Comparison of ENCODE assay signal across 8 cellular contexts in the genomic region with DNA sequence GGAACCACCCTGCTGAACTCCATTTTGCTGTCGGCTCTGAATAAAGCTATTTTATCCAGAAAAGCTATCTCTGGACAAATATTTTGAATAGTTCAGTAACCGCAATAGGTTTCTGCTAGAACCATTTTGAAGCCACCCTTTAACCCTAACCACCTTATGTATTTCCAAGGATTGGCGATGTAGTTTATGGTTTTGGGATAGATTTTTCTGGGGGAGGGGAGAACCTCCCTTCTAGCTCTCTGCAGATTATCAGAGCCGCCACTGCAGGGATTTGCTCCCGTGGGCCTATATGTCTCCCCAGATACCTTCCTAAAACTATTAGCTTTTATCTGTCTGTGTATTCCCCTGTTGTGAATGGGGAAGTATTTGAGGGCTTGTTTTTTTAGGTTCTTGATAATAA. TPM values are rescaled to one million over a fixed set of nuclear protein-coding genes. Genes with fewer than 3 reads are reported as not detected.
DNase-seq lines count a peak whose midpoint lies in the region; ATAC-seq and TF ChIP-seq lines count a peak whose summit lies in the region.

No MANE protein-coding gene starts in this region.

- peak overlapping the region; percentile 62 for H2AFZ ChIP-seq in MM.1S (ENCODE audit: low read length)

- no peak for TF ChIP-seq POLR2A in sigmoid colon (IDR thresholded peaks at IDR 0.05)

- no peaks in the 10 kb centered on the region for H3K9me2 ChIP-seq in MM.1S (replicated peaks; ENCODE audit: insufficient read depth, low read length)

- intact Hi-C loops in sigmoid colon (cut with DNase I) (no loop called here), posterior vena cava (cut with DNase I) (loop anchor here (5.0 to 10.0 kb wide), 3 partner anchors 52 to 102 kb away; a partner anchor contains a TSS)

- peaks cover 12% of the 10 kb centered on the region for H3K4me1 ChIP-seq in MM.1S (ENCODE audit: low read length)
- H3K4me1 ChIP-seq in sigmoid colon: peaks cover 0 to 30% (median 25%) of the 10 kb centered on the region in 4 donors

- ATAC-seq in GM21529 (IDR thresholded peaks at IDR 0.05; ENCODE audit: unreplicated experiment): no peak

- in situ Hi-C loops in brain microvascular endothelial cell (cut with HindIII; ENCODE audit: low pct_ligation_motif_present, low sequenced_read_pairs): no loop called here

- peaks cover 40% of the 10 kb centered on the region for H3F3A ChIP-seq in MM.1S (ENCODE audit: insufficient read depth, low read length)

- H3K9me3 ChIP-seq in MM.1S (replicated peaks; ENCODE audit: insufficient read depth, low read length): no peaks in the 10 kb centered on the region
- no peaks in the 10 kb centered on the region for H3K9me3 ChIP-seq in sigmoid colon

- H3K9ac ChIP-seq in MM.1S (ENCODE audit: low read length): peak overlapping the region; percentile 64; the same call in 1 of the 2 replicates

- 77 to 79% methylated on average over 5 of the region's 5 CpGs for WGBS in sigmoid colon, 2 donors

- H3K4me2 ChIP-seq in MM.1S (ENCODE audit: low read depth, low read length): peak overlapping the region; percentile 96

- H3K27ac ChIP-seq in MM.1S (ENCODE audit: low read length) (peak overlapping the region; percentile 66; the same call in 1 of the 2 replicates), brain microvascular endothelial cell (no peak overlapping the region), sigmoid colon (peak overlapping the region; percentile 99 to 100 (median 100))

- TF ChIP-seq CTCF in MM.1S (IDR thresholded peaks at IDR 0.05; ENCODE audit: low read length): no peak
- TF ChIP-seq CTCF in brain microvascular endothelial cell (IDR thresholded peaks at IDR 0.05; ENCODE audit: low read depth, low read length, missing control alignments): no peak
- TF ChIP-seq CTCF in sigmoid colon (IDR thresholded peaks at IDR 0.05): no peak

- peaks cover 14% of the 10 kb centered on the region for H4K20me1 ChIP-seq in MM.1S (ENCODE audit: insufficient read depth, low read length)

- no peak for TF ChIP-seq EP300 in sigmoid colon (IDR thresholded peaks at IDR 0.05)

- H3K4me3 ChIP-seq in MM.1S (ENCODE audit: low read length): peak overlapping the region; percentile 60
- H3K4me3 ChIP-seq in brain microvascular endothelial cell (ENCODE audit: low read depth, low read length): peak overlapping the region; percentile 18
- no peak overlapping the region for H3K4me3 ChIP-seq in sigmoid colon

- H3K27me3 ChIP-seq in MM.1S (replicated peaks; ENCODE audit: insufficient read depth, low read length): no peaks in the 10 kb centered on the region
- no peaks in the 10 kb centered on the region for H3K27me3 ChIP-seq in brain microvascular endothelial cell (replicated peaks)
- H3K27me3 ChIP-seq in sigmoid colon: no peaks in the 10 kb centered on the region

- DNase-seq in NCI-H1694 treated with DMSO at 0.1 percent for 48 hours (lab: John Stamatoyannopoulos, UW) (peak; percentile 45), NCI-H1694 (lab: John Stamatoyannopoulos, UW) (no peak), MM.1S (no peak), brain microvascular endothelial cell (no peak), sigmoid colon (no peak), dermis blood vessel endothelial cell (no peak), posterior vena cava (ENCODE audit: low spot score) (no peak)

- H3K36me3 ChIP-seq in MM.1S (replicated peaks; ENCODE audit: insufficient read depth, low read length): peaks cover 13% of the 10 kb centered on the region
- H3K36me3 ChIP-seq in brain microvascular endothelial cell (replicated peaks): peaks cover 24% of the 10 kb centered on the region
- H3K36me3 ChIP-seq in sigmoid colon: peaks cover 7 to 15% (median 12%) of the 10 kb centered on the region in 4 donors

- H3K79me2 ChIP-seq in MM.1S (ENCODE audit: low read length): peaks cover 45% of the 10 kb centered on the region

RNA-seq across cellular contexts. Expression of a gene that starts 1.8 kb away (rescaled TPM):
- total RNA-seq in sigmoid colon (100 to 1,000 TPM; 651 to 712 (median 682) TPM), dermis blood vessel endothelial cell (1,075 and 1,939 TPM in 2 replicates), posterior vena cava (100 to 1,000 TPM; 763 to 783 TPM)
- 1,000 to 10,000 TPM in 1 of 3 donors, 100 to 1,000 TPM in 2; 482 to 1,083 (median 767) TPM for polyA plus RNA-seq in sigmoid colon

RNA-seq across cellular contexts. Expression of a gene that starts 22.4 kb away (rescaled TPM):
- total RNA-seq in sigmoid colon (10 to 100 TPM; 34.6 to 82.3 (median 51.5) TPM), dermis blood vessel endothelial cell (101 and 122 TPM in 2 replicates), posterior vena cava (10 to 100 TPM; 37.7 to 40.8 TPM)
- polyA plus RNA-seq in sigmoid colon: 10 to 100 TPM in 2 of 3 donors, 1 to 10 TPM in 1; 7.8 to 41.4 (median 10.2) TPM

RNA-seq across cellular contexts. Expression of a gene that starts 38.4 kb away (rescaled TPM):
- total RNA-seq in sigmoid colon (under 1 TPM in 2 of 4 donors, not detected in 2; 0.14 to 0.83 TPM), dermis blood vessel endothelial cell (1.2 and 3.7 TPM in 2 replicates), posterior vena cava (1 to 10 TPM in 1 of 2 donors, under 1 TPM in 1; 0.93 to 2.7 TPM)
- polyA plus RNA-seq in sigmoid colon: under 1 TPM in 1 of 3 donors, not detected in 2; 0.63 TPM

RNA-seq across cellular contexts. Expression of a gene that starts 55.9 kb away (rescaled TPM):
- total RNA-seq in sigmoid colon (100 to 1,000 TPM; 614 to 677 (median 635) TPM), dermis blood vessel endothelial cell (642 and 821 TPM in 2 replicates), posterior vena cava (100 to 1,000 TPM; 240 to 247 TPM)
- 100 to 1,000 TPM in 1 of 3 donors, 10 to 100 TPM in 2; 20.1 to 129 (median 41.4) TPM for polyA plus RNA-seq in sigmoid colon

Comparison
In these comparisons a context has a peak if more than half of its experiments do, and no peak if none do; other contexts are left out.
1. H3K4me3 ChIP-seq: peak in MM.1S (single experiment) and brain microvascular endothelial cell (single experiment); none in sigmoid colon (0 of 4).